13 cellular contexts compared by ENCODE assay signal in genomic region chr9:76424491-76424890, GRCh38.
"Had no signal": no experiment of that assay in that cellular context is flagged by ENCODE, and none has a peak within 500 bp of the region (broad histone marks: within the 10 kb centered on the region; RNA-seq: fewer than 3 reads in every experiment).

No MANE protein-coding gene starts in this region.

- H3K4me3 ChIP-seq: gastrocnemius medialis, lung, stomach had no signal

- H3K4me3 Mint-ChIP-seq: activated naive CD4-positive, alpha-beta T cell treated with anti-CD3 and anti-CD28 coated beads, Interleukin-2, amount 10 ng/mL, durations not matched to agents 7 days and 5 days; dendritic cell treated with granulocyte-macrophage colony-stimulating factor and Interleukin-4, amounts not matched to agents 40 ng/mL and 50 ng/mL, for 4 days; nephron; type B pancreatic cell; WTC11 had no signal

- ATAC-seq: esophagus mucosa, gastrocnemius medialis, WTC11 had no signal

- H3K36me3 Mint-ChIP-seq: activated naive CD4-positive, alpha-beta T cell treated with anti-CD3 and anti-CD28 coated beads, Interleukin-2, amount 10 ng/mL, durations not matched to agents 7 days and 5 days; WTC11 had no signal

- H3K4me1 Mint-ChIP-seq: nephron had no signal

- H3K27me3 Mint-ChIP-seq: activated naive CD4-positive, alpha-beta T cell treated with anti-CD3 and anti-CD28 coated beads, Interleukin-2, amount 10 ng/mL, durations not matched to agents 7 days and 5 days; dendritic cell treated with granulocyte-macrophage colony-stimulating factor and Interleukin-4, amounts not matched to agents 40 ng/mL and 50 ng/mL, for 4 days; type B pancreatic cell had no signal

- H3K4me1 ChIP-seq: gastrocnemius medialis had no signal

- H3K36me3 ChIP-seq: gastrocnemius medialis, stomach had no signal

- H3K27ac ChIP-seq: gastrocnemius medialis, stomach had no signal

- DNase-seq: activated naive CD4-positive, alpha-beta T cell treated with anti-CD3 and anti-CD28 coated beads, Interleukin-2, amount 10 ng/mL, durations not matched to agents 7 days and 5 days; effector CD8-positive, alpha-beta T cell; gastrocnemius medialis; head of caudate nucleus; stimulated activated CD8-positive, alpha-beta memory T cell treated with anti-CD3 and anti-CD28 coated beads, Interleukin-4, amount 100 ng/mL, for 48 hours; stomach; SW 1271 had no signal

- H3K27ac Mint-ChIP-seq: dendritic cell treated with granulocyte-macrophage colony-stimulating factor and Interleukin-4, amounts not matched to agents 40 ng/mL and 50 ng/mL, for 4 days; nephron; WTC11 had no signal

- H3K9me3 Mint-ChIP-seq: activated naive CD4-positive, alpha-beta T cell treated with anti-CD3 and anti-CD28 coated beads, Interleukin-2, amount 10 ng/mL, durations not matched to agents 7 days and 5 days; dendritic cell treated with granulocyte-macrophage colony-stimulating factor and Interleukin-4, amounts not matched to agents 40 ng/mL and 50 ng/mL, for 4 days; nephron; type B pancreatic cell; WTC11 had no signal

- H3K9me3 ChIP-seq: gastrocnemius medialis, stomach had no signal

- H3K27me3 ChIP-seq: gastrocnemius medialis, stomach had no signal
